Comparison of ENCODE assay signal across 23 cellular contexts in genomic region chrX:124557976-124558375, GRCh38.
DNase-seq lines count a peak whose midpoint lies in the region; ATAC-seq, FAIRE-seq and TF ChIP-seq lines count a peak whose summit lies in the region.
"Had no signal": no experiment of that assay in that cellular context is flagged by ENCODE, and none has a peak within 500 bp of the region (broad histone marks: within the 10 kb centered on the region; RNA-seq: fewer than 3 reads in every experiment).

No MANE protein-coding gene starts in this region.

- H3K79me2 ChIP-seq in astrocyte (ENCODE audit: insufficient read depth, low read length), result no peaks in the 10 kb centered on the region

- DNase-seq in A549 (ENCODE audit: low read depth in 1 of 2, low spot score in 1 of 2), result no peak
- no peak for DNase-seq in astrocyte (ENCODE audit: low read depth)
- DNase-seq in kidney, result no peak
- DNase-seq in NOMO-1 treated with DMSO at 0.1 percent for 48 hours (lab: John Stamatoyannopoulos, UW; ENCODE audit: unreplicated experiment), result no peak
- no peak for DNase-seq in GM19240 (ENCODE audit: insufficient read length, low spot score)
- DNase-seq: ACHN; BE2C; C1 segment of cervical spinal cord; CD4-positive, alpha-beta memory T cell; CD4-positive, CD25-positive, alpha-beta regulatory T cell; CD8-positive, alpha-beta memory T cell; COR-L47; DMS 273 treated with DMSO at 0.1 percent for 48 hours; DMS153; DMS53; DMS79; DND-41; EL; GDM1 had no signal

- H3K27ac Mint-ChIP-seq in astrocyte (ENCODE audit: unreplicated experiment), result no peak overlapping the region
- H3K27ac Mint-ChIP-seq: CD14-positive monocyte; CD4-positive, alpha-beta memory T cell; CD4-positive, CD25-positive, alpha-beta regulatory T cell; CD8-positive, alpha-beta memory T cell had no signal

- FAIRE-seq in A549 (lab: Jason Lieb, UNC) (peak; percentile 43), astrocyte (lab: Jason Lieb, UNC) (peak; percentile 66), kidney (lab: Jason Lieb, UNC) (peak; percentile 52)
- FAIRE-seq: GM12891 had no signal

- no peak for TF ChIP-seq POLR2A in A549 (IDR thresholded peaks at IDR 0.05; ENCODE audit: low read length)

- H3K4me3 Mint-ChIP-seq in astrocyte (ENCODE audit: unreplicated experiment), result no peak overlapping the region
- H3K4me3 Mint-ChIP-seq: CD14-positive monocyte; CD4-positive, alpha-beta memory T cell; CD4-positive, CD25-positive, alpha-beta regulatory T cell; CD8-positive, alpha-beta memory T cell had no signal

- H3K36me3 ChIP-seq in astrocyte (ENCODE audit: insufficient read depth, low read length) (no peaks in the 10 kb centered on the region), kidney (ENCODE audit: control insufficient read depth in 1 of 2, insufficient read depth in 2 of 2, low read length in 2 of 2) (no peaks in the 10 kb centered on the region)
- H3K36me3 ChIP-seq: BE2C, BLaER1 had no signal

- TF ChIP-seq CTCF in A549 (IDR thresholded peaks at IDR 0.05) (no peak), astrocyte (IDR thresholded peaks at IDR 0.05; ENCODE audit: insufficient read depth, low read depth, low read length) (no peak), kidney (IDR thresholded peaks at IDR 0.05; ENCODE audit: borderline replicate concordance, extremely low read depth, insufficient read depth) (no peak)

- ATAC-seq in A549, result no peak

- no peak for TF ChIP-seq EP300 in A549 (IDR thresholded peaks at IDR 0.05)

- WGBS in A549 (ENCODE audit: missing lambda C conversion rate), result 0% methylated on average over 1 of the region's 1 CpG

- H3K36me3 Mint-ChIP-seq in astrocyte (ENCODE audit: low read depth, unreplicated experiment), result no peaks in the 10 kb centered on the region
- H3K36me3 Mint-ChIP-seq: CD14-positive monocyte; CD4-positive, CD25-positive, alpha-beta regulatory T cell had no signal

- CTCF ChIA-PET in A549 (lab: Yijun Ruan, JAX), result no interaction called here

- H3K9ac ChIP-seq in astrocyte (ENCODE audit: low read length) (no peak overlapping the region), kidney (ENCODE audit: low read length in 2 of 2) (no peak overlapping the region)
- H3K9ac ChIP-seq: BLaER1 had no signal

- peaks cover 12% of the 10 kb centered on the region for H3K4me1 Mint-ChIP-seq in astrocyte (ENCODE audit: low read depth, unreplicated experiment)
- H3K4me1 Mint-ChIP-seq: CD14-positive monocyte; CD4-positive, CD25-positive, alpha-beta regulatory T cell; CD8-positive, alpha-beta memory T cell had no signal

- H3K9me3 Mint-ChIP-seq in astrocyte (ENCODE audit: unreplicated experiment), result no peaks in the 10 kb centered on the region
- H3K9me3 Mint-ChIP-seq: CD4-positive, alpha-beta memory T cell; CD8-positive, alpha-beta memory T cell had no signal

- no peak for TF ChIP-seq RAD21 in A549 (conservative IDR thresholded peaks at IDR 0.05 in 1 of 2, IDR thresholded peaks at IDR 0.05 in 1 of 2)

- no peaks in the 10 kb centered on the region for H4K20me1 ChIP-seq in astrocyte (ENCODE audit: insufficient read depth, low read length)
- H4K20me1 ChIP-seq: BLaER1 had no signal

- H2AFZ ChIP-seq in astrocyte (ENCODE audit: low read depth, low read length), result no peak overlapping the region

- H3K4me1 ChIP-seq in A549 (no peaks in the 10 kb centered on the region), astrocyte (ENCODE audit: insufficient read depth, low read length) (no peaks in the 10 kb centered on the region), kidney (ENCODE audit: control insufficient read depth in 1 of 2, insufficient read depth in 1 of 2, low read depth in 1 of 2, low read length in 2 of 2) (no peaks in the 10 kb centered on the region)
- H3K4me1 ChIP-seq: BE2C, BLaER1 had no signal

- intact Hi-C loops in kidney (cut with DNase I), result no loop called here

- no peaks in the 10 kb centered on the region for H3K27me3 ChIP-seq in astrocyte (ENCODE audit: insufficient read depth, low read length)
- H3K27me3 ChIP-seq: BE2C had no signal

- no peak overlapping the region for H3K27ac ChIP-seq in A549
- no peak overlapping the region for H3K27ac ChIP-seq in astrocyte (ENCODE audit: low read depth, low read length)
- no peak overlapping the region for H3K27ac ChIP-seq in kidney (ENCODE audit: low read depth in 2 of 2, low read length in 2 of 2)
- H3K27ac ChIP-seq: 22Rv1, BLaER1 had no signal

- no peaks in the 10 kb centered on the region for H3K27me3 Mint-ChIP-seq in astrocyte (ENCODE audit: low read depth, unreplicated experiment)
- H3K27me3 Mint-ChIP-seq: CD4-positive, CD25-positive, alpha-beta regulatory T cell had no signal

- H3K4me3 ChIP-seq in A549, result no peak overlapping the region
- H3K4me3 ChIP-seq in astrocyte (ENCODE audit: insufficient read depth, low read depth, low read length), result no peak overlapping the region
- no peak overlapping the region for H3K4me3 ChIP-seq in kidney (ENCODE audit: low read length in 2 of 2)
- H3K4me3 ChIP-seq: BLaER1 had no signal

- H3K9me3 ChIP-seq in A549 (no peaks in the 10 kb centered on the region), astrocyte (ENCODE audit: insufficient read depth, low read depth, low read length) (no peaks in the 10 kb centered on the region), kidney (ENCODE audit: control insufficient read depth in 1 of 2, low read length in 2 of 2) (no peaks in the 10 kb centered on the region)
- H3K9me3 ChIP-seq: BE2C, BLaER1 had no signal

- POLR2A ChIA-PET in A549 (lab: Yijun Ruan, JAX), result no interaction called here

- H3K4me2 ChIP-seq in A549 (no peak overlapping the region), astrocyte (ENCODE audit: low read length) (no peak overlapping the region)
- H3K4me2 ChIP-seq: BLaER1 had no signal

TF ChIP-seq in A549, 52 proteins besides CTCF, POLR2A, EP300 and RAD21:
- TF ChIP-seq TP53 (CRISPR knock-in tag; IDR thresholded peaks at IDR 0.05), result no peak
- TF ChIP-seq TFCP2L1 (CRISPR knock-in tag; IDR thresholded peaks at IDR 0.05), result no peak
- TF ChIP-seq, protein P1, sequence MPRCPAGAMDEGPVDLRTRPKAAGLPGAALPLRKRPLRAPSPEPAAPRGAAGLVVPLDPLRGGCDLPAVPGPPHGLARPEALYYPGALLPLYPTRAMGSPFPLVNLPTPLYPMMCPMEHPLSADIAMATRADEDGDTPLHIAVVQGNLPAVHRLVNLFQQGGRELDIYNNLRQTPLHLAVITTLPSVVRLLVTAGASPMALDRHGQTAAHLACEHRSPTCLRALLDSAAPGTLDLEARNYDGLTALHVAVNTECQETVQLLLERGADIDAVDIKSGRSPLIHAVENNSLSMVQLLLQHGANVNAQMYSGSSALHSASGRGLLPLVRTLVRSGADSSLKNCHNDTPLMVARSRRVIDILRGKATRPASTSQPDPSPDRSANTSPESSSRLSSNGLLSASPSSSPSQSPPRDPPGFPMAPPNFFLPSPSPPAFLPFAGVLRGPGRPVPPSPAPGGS (IDR thresholded peaks at IDR 0.05), result no peak
- TF ChIP-seq NR3C1 (IDR thresholded peaks at IDR 0.05), result no peak
- TF ChIP-seq HOXB13 (CRISPR knock-in tag; IDR thresholded peaks at IDR 0.05; ENCODE audit: low read depth), result no peak
